ENCODE assay signal across 2 cellular contexts in genomic region chr1:16859167-16860041, GRCh38. TPM values are rescaled to one million over a fixed set of nuclear protein-coding genes. Genes with fewer than 3 reads are reported as not detected.
"Had no signal": no experiment of that assay in that cellular context is flagged by ENCODE, and none has a peak within 500 bp of the region (broad histone marks: within the 10 kb centered on the region; RNA-seq: fewer than 3 reads in every experiment).

No MANE protein-coding gene starts in this region.

RNA-seq across cellular contexts. Expression of gene RNU1-2, which starts 36.4 kb away (rescaled TPM):
- polyA plus RNA-seq: lung, sigmoid colon had no signal
